In the genomic region with DNA sequence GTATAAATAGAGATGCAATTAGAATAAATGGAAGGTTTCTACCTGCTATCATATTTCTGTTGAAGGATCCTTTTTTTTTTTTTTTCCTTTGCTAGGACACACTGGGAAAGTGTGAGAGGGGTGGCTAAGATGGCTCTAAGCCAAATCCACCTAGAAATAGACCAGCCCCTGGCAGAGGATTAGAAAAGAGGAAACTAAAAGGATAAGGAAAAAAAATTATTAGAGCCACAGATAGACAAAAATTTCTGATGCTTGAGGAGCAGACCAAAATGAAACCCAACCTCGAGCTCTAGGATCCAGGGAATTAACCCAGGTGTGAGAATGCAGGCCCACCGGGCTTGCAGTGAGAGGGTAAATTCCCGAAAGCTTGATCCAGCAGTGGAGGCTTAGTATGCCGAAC, we compare ENCODE assay signal across 13 cellular contexts.
DNase-seq lines count a peak whose midpoint lies in the region; ATAC-seq and TF ChIP-seq lines count a peak whose summit lies in the region.
"Had no signal": no experiment of that assay in that cellular context is flagged by ENCODE, and none has a peak within 500 bp of the region (broad histone marks: within the 10 kb centered on the region; RNA-seq: fewer than 3 reads in every experiment).

No MANE protein-coding gene starts in this region.

- no peak for ATAC-seq in T-helper 17 cell

- no peak overlapping the region for H3K23ac ChIP-seq in neuronal stem cell (ENCODE audit: low read depth, low read length, poor library complexity)

- H3K4me3 Mint-ChIP-seq in T-helper 17 cell = no peak overlapping the region
- H3K4me3 Mint-ChIP-seq: CD14-positive monocyte had no signal

- H2BK12ac ChIP-seq in neuronal stem cell (ENCODE audit: low read length) = no peak overlapping the region

- peaks cover 2% of the 10 kb centered on the region; the same call in 1 of the 2 replicates for H3K4me1 ChIP-seq in HEK293 (ENCODE audit: control insufficient read depth, insufficient read depth, low read length)
- H3K4me1 ChIP-seq in neuronal stem cell (ENCODE audit: control insufficient read depth in 2 of 2, insufficient read depth in 1 of 2, low read depth in 1 of 2, low read length in 2 of 2) = peaks cover 0 to 2% of the 10 kb centered on the region in 2 donors

- no peak overlapping the region for H3K14ac ChIP-seq in neuronal stem cell (ENCODE audit: low read length)

- no peak overlapping the region for H3K9ac ChIP-seq in neuronal stem cell (ENCODE audit: low read depth, low read length, poor library complexity)
- H3K9ac ChIP-seq: GM23248 had no signal

- H3K27ac ChIP-seq in HEK293 (ENCODE audit: extremely low read depth, low read depth, low read length) (no peak overlapping the region), RWPE1 (no peak overlapping the region), neuronal stem cell (replicated peaks; ENCODE audit: low read length) (no peak overlapping the region)
- H3K27ac ChIP-seq: GM23248 had no signal

- no peak overlapping the region for H2BK5ac ChIP-seq in neuronal stem cell (ENCODE audit: low read length)

- H3K4me1 Mint-ChIP-seq in T-helper 17 cell = no peaks in the 10 kb centered on the region
- H3K4me1 Mint-ChIP-seq: CD14-positive monocyte had no signal

- H3K36me3 Mint-ChIP-seq in T-helper 17 cell (ENCODE audit: low read depth) = no peaks in the 10 kb centered on the region
- H3K36me3 Mint-ChIP-seq: CD14-positive monocyte had no signal

- no peak overlapping the region for H2BK120ac ChIP-seq in neuronal stem cell (ENCODE audit: low read depth, low read length)

- no peak overlapping the region for H3K27ac Mint-ChIP-seq in T-helper 17 cell
- H3K27ac Mint-ChIP-seq: CD14-positive monocyte had no signal

- H3K4me2 ChIP-seq in neuronal stem cell (ENCODE audit: insufficient read depth, low read length, poor library complexity, severe bottlenecking) = no peak overlapping the region

- no CpG with 5 or more reads among the region's 4 CpGs for WGBS in neuronal stem cell (ENCODE audit: extremely low coverage in 2 of 2, insufficient read length in 2 of 2, insufficient replicate concordance in 1 of 2), 2 donors

- H3K4me3 ChIP-seq in HEK293 (ENCODE audit: low read depth, low read length) (no peak overlapping the region), neuronal stem cell (ENCODE audit: low read length in 2 of 2) (no peak overlapping the region)
- H3K4me3 ChIP-seq: GM23248, MG63 had no signal

- no peak overlapping the region for H3K4ac ChIP-seq in neuronal stem cell (ENCODE audit: low read length)

- CTCF ChIA-PET in HEK293 (lab: Yijun Ruan, JAX) (interaction anchor here (0.6 to 1.3 kb wide), 2 partner anchors 26 to 84 kb away, joined by 3 to 4 read pairs; no protein-coding TSS in a partner anchor), RWPE1 (lab: Yijun Ruan, JAX) (no interaction called here)

- H3K27me3 Mint-ChIP-seq in T-helper 17 cell = no peaks in the 10 kb centered on the region

- H3K27me3 ChIP-seq in neuronal stem cell (ENCODE audit: control insufficient read depth in 3 of 3, insufficient read depth in 3 of 3, low read depth in 1 of 3, low read length in 3 of 3) = no peaks in the 10 kb centered on the region
- H3K27me3 ChIP-seq: MG63 had no signal

- H3K18ac ChIP-seq in neuronal stem cell (ENCODE audit: low read length) = no peak overlapping the region

- H2BK15ac ChIP-seq in neuronal stem cell (ENCODE audit: low read length) = no peak overlapping the region

- H4K8ac ChIP-seq in neuronal stem cell (ENCODE audit: low read depth, low read length) = no peak overlapping the region

- no peak overlapping the region for H2AFZ ChIP-seq in neuronal stem cell (ENCODE audit: low read length)
- H2AFZ ChIP-seq: GM23248 had no signal

- POLR2A ChIA-PET in HEK293 (lab: Yijun Ruan, JAX) = interaction anchor here (0.7 kb wide), 1 partner anchor 50 kb away, joined by 6 read pairs; no protein-coding TSS in a partner anchor
- POLR2A ChIA-PET in RWPE1 (lab: Yijun Ruan, JAX; ENCODE audit: low non-redundant PET) = interaction anchor here (0.5 kb wide), 1 partner anchor 1751 kb away, joined by 5 read pairs; no protein-coding TSS in a partner anchor

- TF ChIP-seq CTCF in HEK293 (tag by site-specific recombination; IDR thresholded peaks at IDR 0.05) (no peak), RWPE1 (conservative IDR thresholded peaks at IDR 0.05; ENCODE audit: low read depth) (no peak)

- H3K36me3 ChIP-seq in HEK293 (ENCODE audit: control insufficient read depth in 2 of 2, insufficient read depth in 1 of 2, low read length in 2 of 2) (peaks cover 0 to 24% of the 10 kb centered on the region in 2 experiments; a peak in 1 of 3 replicates), neuronal stem cell (replicated peaks in 1 of 2; ENCODE audit: control insufficient read depth in 2 of 2, insufficient read depth in 2 of 2, low read length in 2 of 2) (no peaks in the 10 kb centered on the region)
- H3K36me3 ChIP-seq: MG63 had no signal

- H4K91ac ChIP-seq in neuronal stem cell (ENCODE audit: low read depth, low read length, poor library complexity) = no peak overlapping the region

- H3K9me3 ChIP-seq in HEK293 (ENCODE audit: control insufficient read depth, insufficient read depth, low read depth, low read length) (no peaks in the 10 kb centered on the region), T-helper 17 cell (ENCODE audit: control insufficient read depth, low read length, poor library complexity, severe bottlenecking) (no peaks in the 10 kb centered on the region), neuronal stem cell (replicated peaks in 1 of 2; ENCODE audit: control insufficient read depth in 2 of 2, insufficient read depth in 1 of 2, low read depth in 1 of 2, low read length in 2 of 2) (no peaks in the 10 kb centered on the region)
- H3K9me3 ChIP-seq: MG63 had no signal

- no peaks in the 10 kb centered on the region for H3K79me1 ChIP-seq in neuronal stem cell (ENCODE audit: low read depth, low read length)

- no peak overlapping the region for H2AK5ac ChIP-seq in neuronal stem cell (ENCODE audit: low read depth, low read length)

- DNase-seq in COR-L47 (lab: John Stamatoyannopoulos, UW) (peak; percentile 61), NCI-H2029 (lab: John Stamatoyannopoulos, UW) (peak; percentile 56), NCI-H2227 treated with DMSO at 0.1 percent for 48 hours (lab: John Stamatoyannopoulos, UW) (peak; percentile 72), T-helper 17 cell (no peak), NCI-H1048 (lab: John Stamatoyannopoulos, UW) (no peak), RWPE1 (ENCODE audit: low spot score) (no peak), neuronal stem cell (ENCODE audit: low spot score) (no peak)
- DNase-seq: GM23248, MG63, NCI-H1694, T-helper 9 cell had no signal

TF ChIP-seq in HEK293, 187 proteins besides CTCF, POLR2A, EP300 and RAD21:
- TF ChIP-seq ZNF670 (tag by site-specific recombination; IDR thresholded peaks at IDR 0.05; ENCODE audit: low read depth) (no peak), ZNF510 (tag by site-specific recombination; IDR thresholded peaks at IDR 0.05; ENCODE audit: insufficient replicate concordance) (peak; percentile 95)
TF ChIP-seq in HEK293: peak in this region for 1.

Comparison
In these comparisons a context has a peak if more than half of its experiments do, and no peak if none do; other contexts are left out.
1. DNase-seq: peak in COR-L47 (single experiment), NCI-H2029 (single experiment) and NCI-H2227 treated with DMSO at 0.1 percent for 48 hours (single experiment); none in T-helper 17 cell (0 of 3), NCI-H1048 (single experiment), RWPE1 (single experiment) and neuronal stem cell (single experiment).